In the genomic region with DNA sequence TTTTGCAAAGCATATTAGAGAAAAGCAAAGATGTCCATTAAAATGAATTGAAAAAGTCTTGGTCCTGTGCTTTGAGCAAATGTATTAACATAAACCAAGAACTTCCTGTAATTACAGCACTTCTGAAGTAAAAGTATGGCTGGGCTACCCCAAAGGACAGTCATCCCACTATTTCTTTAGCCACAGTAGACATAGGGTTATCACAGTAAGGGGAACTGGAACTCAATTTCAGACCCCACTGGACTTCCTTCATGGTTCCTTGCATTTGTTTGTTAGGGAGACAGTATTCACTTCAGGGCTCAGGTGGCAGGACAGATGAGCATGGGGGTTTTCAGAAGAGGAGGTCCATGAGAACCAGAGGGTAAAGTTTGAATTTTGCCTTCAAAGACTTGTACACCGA, we compare ENCODE assay signal across 11 cellular contexts.
"Had no signal": no experiment of that assay in that cellular context is flagged by ENCODE, and none has a peak within 500 bp of the region (broad histone marks: within the 10 kb centered on the region; RNA-seq: fewer than 3 reads in every experiment).

No MANE protein-coding gene starts in this region.

- ATAC-seq: activated T-helper 17 cell treated with anti-CD3 and anti-CD28 coated beads, Interleukin-2, amount 50 U/mL, for 72 hours; foreskin keratinocyte; left colon had no signal

- H3K36me3 Mint-ChIP-seq: naive B cell had no signal

- H3K9me3 Mint-ChIP-seq: activated naive CD4-positive, alpha-beta T cell treated with anti-CD3 and anti-CD28 coated beads for 36 hours; activated T-helper 17 cell treated with anti-CD3 and anti-CD28 coated beads, Interleukin-2, amount 50 U/mL, for 72 hours had no signal

- H3K4me1 Mint-ChIP-seq: activated T-helper 17 cell treated with anti-CD3 and anti-CD28 coated beads, Interleukin-2, amount 50 U/mL, for 72 hours; naive B cell had no signal

- H3K27ac Mint-ChIP-seq: activated naive CD4-positive, alpha-beta T cell treated with anti-CD3 and anti-CD28 coated beads for 36 hours; activated T-helper 17 cell treated with anti-CD3 and anti-CD28 coated beads, Interleukin-2, amount 50 U/mL, for 72 hours; naive B cell had no signal

- H3K4me3 Mint-ChIP-seq: activated naive CD4-positive, alpha-beta T cell treated with anti-CD3 and anti-CD28 coated beads for 36 hours; activated T-helper 17 cell treated with anti-CD3 and anti-CD28 coated beads, Interleukin-2, amount 50 U/mL, for 72 hours; naive B cell had no signal

- DNase-seq: activated CD4-positive, alpha-beta T cell treated with anti-CD3 and anti-CD28 coated beads, Interleukin-2, amount 50 U/mL, for 1 hour; activated CD4-positive, CD25-positive, alpha-beta regulatory T cell; activated naive CD4-positive, alpha-beta T cell treated with anti-CD3 and anti-CD28 coated beads for 36 hours; activated T-cell treated with anti-CD3 and anti-CD28 coated beads for 4 hours; foreskin keratinocyte; left colon; midbrain; naive B cell; stimulated activated CD4-positive, alpha-beta T cell treated with anti-CD3 and anti-CD28 coated beads, Interleukin-4, amount 100 ng/mL, for 1 hour; stomach had no signal
